ENCODE assay signal across 8 cellular contexts in genomic region chr9:98795970-98796363, GRCh38. TPM values are rescaled to one million over a fixed set of nuclear protein-coding genes. Genes with fewer than 3 reads are reported as not detected.
DNase-seq lines count a peak whose midpoint lies in the region; ATAC-seq and TF ChIP-seq lines count a peak whose summit lies in the region.

No MANE protein-coding gene starts in this region.

- POLR2A ChIA-PET in activated naive CD8-positive, alpha-beta T cell treated with anti-CD3 and anti-CD28 coated beads, Interleukin-2, amount 10 ng/mL, durations not matched to agents 7 days and 5 days (lab: Charles Lee), result interaction anchor here (2.4 kb wide), 1 partner anchor 11 kb away, joined by 8 read pairs; the partner anchor contains the start of gene GALNT12

- no peak for TF ChIP-seq CTCF in DOHH2 (IDR thresholded peaks at IDR 0.05; ENCODE audit: low read depth, low read length, poor library complexity, severe bottlenecking)
- TF ChIP-seq CTCF in smooth muscle cell (IDR thresholded peaks at IDR 0.05; ENCODE audit: borderline replicate concordance, insufficient read depth, poor library complexity, severe bottlenecking), result no peak

- peak overlapping the region; percentile 49; the same call in 1 of the 2 replicates for H3K9ac ChIP-seq in iPS-20b (ENCODE audit: low read depth, low read length)
- H3K9ac ChIP-seq in smooth muscle cell (ENCODE audit: low read depth), result peak overlapping the region; percentile 11

- H3K36me3 Mint-ChIP-seq in activated naive CD8-positive, alpha-beta T cell treated with anti-CD3 and anti-CD28 coated beads, Interleukin-2, amount 10 ng/mL, durations not matched to agents 7 days and 5 days, result peaks cover 4% of the 10 kb centered on the region

- H3K4me2 ChIP-seq in DOHH2 (ENCODE audit: low read length) (peak overlapping the region; percentile 67), smooth muscle cell (peak overlapping the region; percentile 84)

- H3K36me3 ChIP-seq in DOHH2 (ENCODE audit: control insufficient read depth, low read length) (no peaks in the 10 kb centered on the region), iPS-20b (ENCODE audit: insufficient read depth, low read depth, low read length) (no peaks in the 10 kb centered on the region), smooth muscle cell (ENCODE audit: low read depth) (no peaks in the 10 kb centered on the region)

- H3K9me3 ChIP-seq in DOHH2 (ENCODE audit: control insufficient read depth, insufficient read depth, low read length) (peaks cover 6% of the 10 kb centered on the region), iPS-20b (ENCODE audit: insufficient read depth, low read depth, low read length) (no peaks in the 10 kb centered on the region), smooth muscle cell (replicated peaks; ENCODE audit: low read depth) (no peaks in the 10 kb centered on the region)

- peaks cover 12% of the 10 kb centered on the region for H3K27me3 Mint-ChIP-seq in activated naive CD8-positive, alpha-beta T cell treated with anti-CD3 and anti-CD28 coated beads, Interleukin-2, amount 10 ng/mL, durations not matched to agents 7 days and 5 days

- no peaks in the 10 kb centered on the region for H4K20me1 ChIP-seq in DOHH2 (ENCODE audit: control insufficient read depth, insufficient read depth, low read depth, low read length)
- H4K20me1 ChIP-seq in smooth muscle cell (ENCODE audit: low read depth), result peaks cover 24% of the 10 kb centered on the region

- 1% methylated on average over 32 of the region's 48 CpGs for WGBS in smooth muscle cell (ENCODE audit: low lambda C conversion rate)

- peaks cover 6% of the 10 kb centered on the region for H3K79me2 ChIP-seq in DOHH2 (ENCODE audit: control insufficient read depth, low read length)
- peaks cover 7% of the 10 kb centered on the region for H3K79me2 ChIP-seq in smooth muscle cell (ENCODE audit: low read depth)

- H2AFZ ChIP-seq in smooth muscle cell (ENCODE audit: low read depth), result peak overlapping the region; percentile 53

- H3K27ac ChIP-seq in DOHH2 (ENCODE audit: low read depth, low read length), result no peak overlapping the region
- no peak overlapping the region for H3K27ac ChIP-seq in iPS-20b (ENCODE audit: low read length)
- H3K27ac ChIP-seq in smooth muscle cell (ENCODE audit: low read depth), result no peak overlapping the region

- H3K4me1 Mint-ChIP-seq in activated naive CD8-positive, alpha-beta T cell treated with anti-CD3 and anti-CD28 coated beads, Interleukin-2, amount 10 ng/mL, durations not matched to agents 7 days and 5 days, result peaks cover 25% of the 10 kb centered on the region

- DNase-seq in HuH-7.5 (ENCODE audit: low spot score) (peak; percentile 59), smooth muscle cell (lab: John Stamatoyannopoulos, UW; ENCODE audit: unreplicated experiment) (no peak), NCI-H187 treated with DMSO at 0.1 percent for 48 hours (lab: John Stamatoyannopoulos, UW) (no peak)
- no peak for DNase-seq in activated naive CD8-positive, alpha-beta T cell treated with anti-CD3 and anti-CD28 coated beads, Interleukin-2, amount 10 ng/mL, durations not matched to agents 7 days and 5 days
- DNase-seq in NK-92 treated with Interleukin-12 subunit alpha and Interleukin-12 subunit beta, amount 100 ng/mL, for 24 hours (lab: John Stamatoyannopoulos, UW), result no peak

- H3K4me1 ChIP-seq in DOHH2 (ENCODE audit: control insufficient read depth, low read length), result peaks cover 16% of the 10 kb centered on the region
- peaks cover 18% of the 10 kb centered on the region; the same call in 1 of the 2 replicates for H3K4me1 ChIP-seq in iPS-20b (ENCODE audit: insufficient read depth, low read length)
- peaks cover 14% of the 10 kb centered on the region for H3K4me1 ChIP-seq in smooth muscle cell (ENCODE audit: low read depth)

- no peaks in the 10 kb centered on the region for H3K9me2 ChIP-seq in DOHH2 (replicated peaks; ENCODE audit: control insufficient read depth, low read length)

- H3K4me3 ChIP-seq in DOHH2 (ENCODE audit: low read length) (peak overlapping the region; percentile 68), iPS-20b (ENCODE audit: low read length) (peak overlapping the region; percentile 88), smooth muscle cell (peak overlapping the region; percentile 61)

- peaks cover 10% of the 10 kb centered on the region; the same call in 1 of the 2 replicates for H3K27me3 ChIP-seq in DOHH2 (ENCODE audit: control insufficient read depth, low read length)
- peaks cover 10% of the 10 kb centered on the region for H3K27me3 ChIP-seq in iPS-20b (ENCODE audit: insufficient read depth, low read length)
- H3K27me3 ChIP-seq in smooth muscle cell (ENCODE audit: low read depth), result no peaks in the 10 kb centered on the region

- peak overlapping the region; percentile 62 for H3K4me3 Mint-ChIP-seq in activated naive CD8-positive, alpha-beta T cell treated with anti-CD3 and anti-CD28 coated beads, Interleukin-2, amount 10 ng/mL, durations not matched to agents 7 days and 5 days

- ATAC-seq in GM21447 (IDR thresholded peaks at IDR 0.05; ENCODE audit: unreplicated experiment), result peak; percentile 30
- ATAC-seq in activated naive CD8-positive, alpha-beta T cell treated with anti-CD3 and anti-CD28 coated beads, Interleukin-2, amount 10 ng/mL, durations not matched to agents 7 days and 5 days (ENCODE audit: low read depth), result peak; percentile 15

- H3K27ac Mint-ChIP-seq in activated naive CD8-positive, alpha-beta T cell treated with anti-CD3 and anti-CD28 coated beads, Interleukin-2, amount 10 ng/mL, durations not matched to agents 7 days and 5 days, result no peak overlapping the region

- H3F3A ChIP-seq in DOHH2 (ENCODE audit: control insufficient read depth, insufficient read depth) (no peaks in the 10 kb centered on the region), smooth muscle cell (ENCODE audit: low read depth) (no peaks in the 10 kb centered on the region)

- H3K9me3 Mint-ChIP-seq in activated naive CD8-positive, alpha-beta T cell treated with anti-CD3 and anti-CD28 coated beads, Interleukin-2, amount 10 ng/mL, durations not matched to agents 7 days and 5 days, result peaks cover 10% of the 10 kb centered on the region

RNA-seq across cellular contexts. Expression of gene ANKS6, which starts 0.4 kb away (rescaled TPM):
- 1 to 10 TPM; 8.2 to 9.5 TPM for total RNA-seq in activated naive CD8-positive, alpha-beta T cell treated with anti-CD3 and anti-CD28 coated beads, Interleukin-2, amount 10 ng/mL, durations not matched to agents 7 days and 5 days
- total RNA-seq in smooth muscle cell, result 6.6 and 10.5 TPM in 2 replicates
- polyA plus RNA-seq in smooth muscle cell, result 13.6 and 15.5 TPM in 2 replicates

RNA-seq across cellular contexts. Expression of gene GALNT12, which starts 11.5 kb away (rescaled TPM):
- 10 to 100 TPM; 12.2 to 12.6 TPM for total RNA-seq in activated naive CD8-positive, alpha-beta T cell treated with anti-CD3 and anti-CD28 coated beads, Interleukin-2, amount 10 ng/mL, durations not matched to agents 7 days and 5 days
- total RNA-seq in smooth muscle cell, result 1.7 and 2.6 TPM in 2 replicates
- polyA plus RNA-seq in smooth muscle cell, result 2.9 and 4.0 TPM in 2 replicates
